Comparison of ENCODE assay signal across 14 cellular contexts in genomic region chr16:2586241-2586640, GRCh38. TPM values are rescaled to one million over a fixed set of nuclear protein-coding genes. Genes with fewer than 3 reads are reported as not detected.
DNase-seq lines count a peak whose midpoint lies in the region; ATAC-seq and TF ChIP-seq lines count a peak whose summit lies in the region.
"Had no signal": no experiment of that assay in that cellular context is flagged by ENCODE, and none has a peak within 500 bp of the region (broad histone marks: within the 10 kb centered on the region; RNA-seq: fewer than 3 reads in every experiment).

No MANE protein-coding gene starts in this region.

- DNase-seq in DMS 273 (lab: John Stamatoyannopoulos, UW; ENCODE audit: unreplicated experiment) (peak; percentile 28), DMS 273 treated with DMSO at 0.1 percent for 48 hours (lab: John Stamatoyannopoulos, UW) (no peak), HFFc6 (no peak), endodermal cell (peak; percentile 69), neural progenitor cell (ENCODE audit: low spot score) (peak; percentile 8), sciatic nerve (ENCODE audit: low spot score) (no peak)
- no peak for DNase-seq in CD8-positive, alpha-beta memory T cell
- DNase-seq: activated T-cell treated with anti-CD3 and anti-CD28 coated beads, Interleukin-2, amount 50 U/mL, for 4 hours; DMS79 treated with DMSO at 0.1 percent for 48 hours; NCI-H226; stimulated activated naive B cell treated with anti-CD40 and anti-IgM and Interleukin-4, amounts not matched to agents 10 μg/mL and 1 μg/mL and 100 μg/mL, for 72 hours had no signal

- 82 to 87% methylated on average over 5 to 12 of the region's 12 CpGs for WGBS in endodermal cell (ENCODE audit: insufficient coverage in 1 of 2, insufficient read length in 1 of 2), 2 experiments

- H3K4me2 ChIP-seq in neural progenitor cell = no peak overlapping the region

- H3K9me3 ChIP-seq in endodermal cell (ENCODE audit: control insufficient read depth, low read length) = no peaks in the 10 kb centered on the region
- no peaks in the 10 kb centered on the region for H3K9me3 ChIP-seq in neural progenitor cell (ENCODE audit: low read depth)
- no peaks in the 10 kb centered on the region for H3K9me3 ChIP-seq in CD8-positive, alpha-beta memory T cell (ENCODE audit: low read length)
- H3K9me3 ChIP-seq: HAP-1 had no signal

- H3K79me2 ChIP-seq in neural progenitor cell (ENCODE audit: low read depth) = no peaks in the 10 kb centered on the region

- H3K36me3 ChIP-seq in endodermal cell (ENCODE audit: control insufficient read depth, insufficient read depth, low read length) (peaks cover 31% of the 10 kb centered on the region), neural progenitor cell (no peaks in the 10 kb centered on the region)
- H3K36me3 ChIP-seq in CD8-positive, alpha-beta memory T cell (ENCODE audit: insufficient read depth, low read length) = peaks cover 16% of the 10 kb centered on the region

- H3K9me3 Mint-ChIP-seq in HFFc6 (no peaks in the 10 kb centered on the region), endodermal cell (no peaks in the 10 kb centered on the region), neural progenitor cell (no peaks in the 10 kb centered on the region)
- no peaks in the 10 kb centered on the region for H3K9me3 Mint-ChIP-seq in CD8-positive, alpha-beta memory T cell
- H3K9me3 Mint-ChIP-seq: activated T-cell treated with anti-CD3 and anti-CD28 coated beads, Interleukin-2, amount 50 U/mL, for 4 hours; stimulated activated naive B cell treated with anti-CD40 and anti-IgM and Interleukin-4, amounts not matched to agents 10 μg/mL and 1 μg/mL and 100 μg/mL, for 72 hours had no signal

- H3K27ac Mint-ChIP-seq in HFFc6 = no peak overlapping the region
- peak overlapping the region; percentile 41 for H3K27ac Mint-ChIP-seq in endodermal cell
- no peak overlapping the region for H3K27ac Mint-ChIP-seq in neural progenitor cell
- no peak overlapping the region for H3K27ac Mint-ChIP-seq in CD8-positive, alpha-beta memory T cell
- H3K27ac Mint-ChIP-seq: stimulated activated naive B cell treated with anti-CD40 and anti-IgM and Interleukin-4, amounts not matched to agents 10 μg/mL and 1 μg/mL and 100 μg/mL, for 72 hours had no signal

- H3K27ac ChIP-seq in endodermal cell (ENCODE audit: low read depth, low read length) (no peak overlapping the region), neural progenitor cell (no peak overlapping the region)
- H3K27ac ChIP-seq in CD8-positive, alpha-beta memory T cell (ENCODE audit: low read depth, low read length) = no peak overlapping the region

- H3K4me3 ChIP-seq in endodermal cell (ENCODE audit: low read length) (no peak overlapping the region), neural progenitor cell (no peak overlapping the region)
- H3K4me3 ChIP-seq in CD8-positive, alpha-beta memory T cell (ENCODE audit: low read length) = no peak overlapping the region
- H3K4me3 ChIP-seq: HAP-1 had no signal

- H3K4me1 Mint-ChIP-seq in HFFc6 (ENCODE audit: low read depth) (no peaks in the 10 kb centered on the region), endodermal cell (no peaks in the 10 kb centered on the region), neural progenitor cell (no peaks in the 10 kb centered on the region)
- H3K4me1 Mint-ChIP-seq in CD8-positive, alpha-beta memory T cell = peaks cover 0 to 10% (median 4%) of the 10 kb centered on the region in 3 donors

- no peak overlapping the region for H3K9ac ChIP-seq in endodermal cell (ENCODE audit: extremely low read depth, low read length, poor library complexity, severe bottlenecking)
- no peak overlapping the region for H3K9ac ChIP-seq in neural progenitor cell

- CTCF ChIA-PET in CD8-positive, alpha-beta memory T cell (lab: Charles Lee) = no interaction called here

- H3K36me3 Mint-ChIP-seq in HFFc6 (ENCODE audit: low read depth) = peaks cover 11% of the 10 kb centered on the region
- peaks cover 42% of the 10 kb centered on the region for H3K36me3 Mint-ChIP-seq in endodermal cell (ENCODE audit: low read depth)
- peaks cover 10% of the 10 kb centered on the region for H3K36me3 Mint-ChIP-seq in neural progenitor cell
- peaks cover 0 to 60% (median 10%) of the 10 kb centered on the region in 3 donors for H3K36me3 Mint-ChIP-seq in CD8-positive, alpha-beta memory T cell

- TF ChIP-seq CTCF in HFFc6 (IDR thresholded peaks at IDR 0.05) = peak; percentile 54; the same call in 1 of the 2 replicates
- peak; percentile 70 for TF ChIP-seq CTCF in endodermal cell (conservative IDR thresholded peaks at IDR 0.05)
- TF ChIP-seq CTCF in neural progenitor cell (IDR thresholded peaks at IDR 0.05) = peak; percentile 33

- no peaks in the 10 kb centered on the region for H3K4me1 ChIP-seq in endodermal cell (ENCODE audit: control insufficient read depth, insufficient read depth, low read length)
- no peaks in the 10 kb centered on the region for H3K4me1 ChIP-seq in neural progenitor cell
- no peaks in the 10 kb centered on the region for H3K4me1 ChIP-seq in CD8-positive, alpha-beta memory T cell (ENCODE audit: insufficient read depth, low read length)
- H3K4me1 ChIP-seq: HAP-1 had no signal

- H3K27me3 ChIP-seq in endodermal cell (ENCODE audit: control insufficient read depth, insufficient read depth, low read length, poor library complexity, severe bottlenecking) (no peaks in the 10 kb centered on the region), neural progenitor cell (no peaks in the 10 kb centered on the region)
- no peaks in the 10 kb centered on the region for H3K27me3 ChIP-seq in CD8-positive, alpha-beta memory T cell (ENCODE audit: insufficient read depth, low read length, poor library complexity, severe bottlenecking)

- no peaks in the 10 kb centered on the region for H4K20me1 ChIP-seq in neural progenitor cell (ENCODE audit: low read depth)

- H3K4me3 Mint-ChIP-seq in HFFc6 (no peak overlapping the region), endodermal cell (no peak overlapping the region), neural progenitor cell (no peak overlapping the region)
- H3K4me3 Mint-ChIP-seq in CD8-positive, alpha-beta memory T cell = no peak overlapping the region
- H3K4me3 Mint-ChIP-seq: activated T-cell treated with anti-CD3 and anti-CD28 coated beads, Interleukin-2, amount 50 U/mL, for 4 hours; stimulated activated naive B cell treated with anti-CD40 and anti-IgM and Interleukin-4, amounts not matched to agents 10 μg/mL and 1 μg/mL and 100 μg/mL, for 72 hours had no signal

- no peak overlapping the region for H2AFZ ChIP-seq in neural progenitor cell (replicated peaks)

- ATAC-seq in sciatic nerve (no peak), HG03442 (IDR thresholded peaks at IDR 0.05; ENCODE audit: unreplicated experiment) (no peak)
- ATAC-seq: activated T-cell treated with anti-CD3 and anti-CD28 coated beads, Interleukin-2, amount 50 U/mL, for 4 hours; stimulated activated naive B cell treated with anti-CD40 and anti-IgM and Interleukin-4, amounts not matched to agents 10 μg/mL and 1 μg/mL and 100 μg/mL, for 72 hours had no signal

- POLR2A ChIA-PET in CD8-positive, alpha-beta memory T cell (lab: Charles Lee) = no interaction called here

- H3K27me3 Mint-ChIP-seq in HFFc6 (ENCODE audit: insufficient read depth) (no peaks in the 10 kb centered on the region; the same call in none of the 2 replicates), endodermal cell (ENCODE audit: insufficient read depth) (no peaks in the 10 kb centered on the region), neural progenitor cell (ENCODE audit: insufficient read depth, low read depth) (no peaks in the 10 kb centered on the region)
- no peaks in the 10 kb centered on the region for H3K27me3 Mint-ChIP-seq in CD8-positive, alpha-beta memory T cell
- H3K27me3 Mint-ChIP-seq: stimulated activated naive B cell treated with anti-CD40 and anti-IgM and Interleukin-4, amounts not matched to agents 10 μg/mL and 1 μg/mL and 100 μg/mL, for 72 hours had no signal

- intact Hi-C loops in sciatic nerve (cut with DNase I) = no loop called here

- H3F3A ChIP-seq in neural progenitor cell (ENCODE audit: low read depth) = no peaks in the 10 kb centered on the region

RNA-seq across cellular contexts. Expression of gene PDPK1, which starts 48.4 kb away (rescaled TPM):
- 10 to 100 TPM; 34.2 to 43.8 (median 37.0) TPM for total RNA-seq in HFFc6 (2021; fragmentation: NEBNext Ultra II Directional; extraction: Animal tissue kit (Norgen Biotek cat#: 25700))
- total RNA-seq in endodermal cell (10 to 100 TPM; 29.2 to 30.3 TPM), neural progenitor cell (ENCODE audit: low replicate concordance) (13.6 and 13.9 TPM in 2 replicates), sciatic nerve (46.3 TPM)
- 19.6 TPM for polyA plus RNA-seq in endodermal cell (2013, experiment 1 of 2)
- 19.3 TPM for polyA plus RNA-seq in endodermal cell (2013, experiment 2 of 2)
- total RNA-seq in CD8-positive, alpha-beta memory T cell = 10 to 100 TPM; 56.8 to 58.5 TPM
- 46.2 TPM for polyA plus RNA-seq in CD8-positive, alpha-beta memory T cell

RNA-seq across cellular contexts. Expression of gene CEMP1, which starts 55.0 kb away (rescaled TPM):
- not detected for total RNA-seq in HFFc6 (2021; fragmentation: NEBNext Ultra II Directional; extraction: Animal tissue kit (Norgen Biotek cat#: 25700))
- total RNA-seq in endodermal cell = under 1 TPM in 1 of 2 donors, not detected in 1; 0.24 TPM
- not detected for polyA plus RNA-seq in endodermal cell (2013, experiment 1 of 2)
- not detected for polyA plus RNA-seq in endodermal cell (2013, experiment 2 of 2)
- 0.09 TPM in 1 of 2 replicates, not detected in the other for total RNA-seq in neural progenitor cell (ENCODE audit: low replicate concordance)
- total RNA-seq in sciatic nerve = not detected
- under 1 TPM in 1 of 2 experiments, not detected in 1; 0.16 TPM for total RNA-seq in CD8-positive, alpha-beta memory T cell
- 3.3 TPM for polyA plus RNA-seq in CD8-positive, alpha-beta memory T cell
- total RNA-seq: RPMI7951 had no signal

Comparison
In these comparisons a context has a peak if more than half of its experiments do, and no peak if none do; other contexts are left out.
1. DNase-seq: peak in DMS 273 (single experiment), endodermal cell (single experiment) and neural progenitor cell (single experiment); none in DMS 273 treated with DMSO at 0.1 percent for 48 hours (single experiment), HFFc6 (single experiment), sciatic nerve (single experiment) and CD8-positive, alpha-beta memory T cell (0 of 5).
2. Peak in every context shown above with its lines, with median percentiles within 50 percentile points of each other: CTCF ChIP-seq.